In genomic region chr20:25284131-25284601, GRCh38 we compare ENCODE assay signal across 18 cellular contexts. TPM values are rescaled to one million over a fixed set of nuclear protein-coding genes. Genes with fewer than 3 reads are reported as not detected.
DNase-seq lines count a peak whose midpoint lies in the region; ATAC-seq, FAIRE-seq and TF ChIP-seq lines count a peak whose summit lies in the region.
"Had no signal": no experiment of that assay in that cellular context is flagged by ENCODE, and none has a peak within 500 bp of the region (broad histone marks: within the 10 kb centered on the region; RNA-seq: fewer than 3 reads in every experiment).

No MANE protein-coding gene starts in this region.

- no peaks in the 10 kb centered on the region for H3K9me3 Mint-ChIP-seq in astrocyte (ENCODE audit: unreplicated experiment)
- H3K9me3 Mint-ChIP-seq: activated naive CD4-positive, alpha-beta T cell treated with anti-CD3 and anti-CD28 coated beads, Interleukin-2, amount 50 U/mL, for 24 hours; mesothelial cell of epicardium; nephron; T-helper 2 cell treated with Interferon-gamma antibody and Interleukin-4, amounts not matched to agents 5 μg/mL and 100 μg/mL, for 36 hours had no signal

- no peak for ATAC-seq in Right ventricle myocardium superior (ENCODE audit: poor library complexity)
- no peak for ATAC-seq in HG02852 (IDR thresholded peaks at IDR 0.05; ENCODE audit: unreplicated experiment)
- no peak for ATAC-seq in GM18868 (IDR thresholded peaks at IDR 0.05; ENCODE audit: unreplicated experiment)

- no peaks in the 10 kb centered on the region for H3K27me3 Mint-ChIP-seq in astrocyte (ENCODE audit: low read depth, unreplicated experiment)
- H3K27me3 Mint-ChIP-seq: activated naive CD4-positive, alpha-beta T cell treated with anti-CD3 and anti-CD28 coated beads, Interleukin-2, amount 50 U/mL, for 24 hours had no signal

- H3K27ac ChIP-seq in left ventricle myocardium inferior (replicated peaks) (no peak overlapping the region), astrocyte (ENCODE audit: low read depth, low read length) (no peak overlapping the region), hepatocyte (no peak overlapping the region)
- H3K27ac ChIP-seq: PC-9, thoracic aorta had no signal

- no peak overlapping the region for H3K9ac ChIP-seq in astrocyte (ENCODE audit: low read length)

- H3K27me3 ChIP-seq in left ventricle myocardium inferior (ENCODE audit: low read depth), result no peaks in the 10 kb centered on the region
- no peaks in the 10 kb centered on the region for H3K27me3 ChIP-seq in astrocyte (ENCODE audit: insufficient read depth, low read length)
- no peaks in the 10 kb centered on the region for H3K27me3 ChIP-seq in hepatocyte

- H2AFZ ChIP-seq in astrocyte (ENCODE audit: low read depth, low read length), result no peak overlapping the region
- H2AFZ ChIP-seq in hepatocyte, result no peak overlapping the region
- H2AFZ ChIP-seq: PC-9 had no signal

- no peaks in the 10 kb centered on the region for H3K4me1 Mint-ChIP-seq in astrocyte (ENCODE audit: low read depth, unreplicated experiment)
- H3K4me1 Mint-ChIP-seq: activated naive CD4-positive, alpha-beta T cell treated with anti-CD3 and anti-CD28 coated beads, Interleukin-2, amount 50 U/mL, for 24 hours; mesothelial cell of epicardium; nephron had no signal

- no peak overlapping the region for H3K4me3 ChIP-seq in left ventricle myocardium inferior
- no peak overlapping the region for H3K4me3 ChIP-seq in astrocyte (ENCODE audit: insufficient read depth, low read depth, low read length)
- no peak overlapping the region for H3K4me3 ChIP-seq in hepatocyte
- H3K4me3 ChIP-seq: PC-9, thoracic aorta had no signal

- H3K79me2 ChIP-seq in astrocyte (ENCODE audit: insufficient read depth, low read length), result peaks cover 17% of the 10 kb centered on the region
- no peaks in the 10 kb centered on the region for H3K79me2 ChIP-seq in hepatocyte

- no peaks in the 10 kb centered on the region for H3K9me2 ChIP-seq in hepatocyte (replicated peaks; ENCODE audit: insufficient read depth)

- peaks cover 100% of the 10 kb centered on the region for H3K36me3 ChIP-seq in left ventricle myocardium inferior
- peaks cover 39% of the 10 kb centered on the region for H3K36me3 ChIP-seq in astrocyte (ENCODE audit: insufficient read depth, low read length)
- no peaks in the 10 kb centered on the region for H3K36me3 ChIP-seq in hepatocyte (replicated peaks; ENCODE audit: insufficient read depth, low read depth)

- intact Hi-C loops in Right ventricle myocardium superior (cut with DNase I), result no loop called here
- intact Hi-C loops in left ventricle myocardium inferior (cut with micrococcal nuclease), result no loop called here

- H3K27ac Mint-ChIP-seq in astrocyte (ENCODE audit: unreplicated experiment), result peak overlapping the region; percentile 47
- H3K27ac Mint-ChIP-seq: activated naive CD4-positive, alpha-beta T cell treated with anti-CD3 and anti-CD28 coated beads, Interleukin-2, amount 50 U/mL, for 24 hours; mesothelial cell of epicardium; nephron had no signal

- H3K4me1 ChIP-seq in left ventricle myocardium inferior (peaks cover 21% of the 10 kb centered on the region), astrocyte (ENCODE audit: insufficient read depth, low read length) (no peaks in the 10 kb centered on the region), hepatocyte (ENCODE audit: insufficient read depth) (no peaks in the 10 kb centered on the region)

- TF ChIP-seq CTCF in left ventricle myocardium inferior (IDR thresholded peaks at IDR 0.05; ENCODE audit: borderline replicate concordance) (no peak), astrocyte (IDR thresholded peaks at IDR 0.05; ENCODE audit: insufficient read depth, low read depth, low read length) (no peak), hepatocyte (IDR thresholded peaks at IDR 0.05; ENCODE audit: poor library complexity) (no peak)

- H3K4me2 ChIP-seq in astrocyte (ENCODE audit: low read length), result no peak overlapping the region
- H3K4me2 ChIP-seq in hepatocyte, result no peak overlapping the region
- H3K4me2 ChIP-seq: PC-9 had no signal

- FAIRE-seq in astrocyte (lab: Jason Lieb, UNC), result no peak
- FAIRE-seq: endothelial cell of umbilical vein had no signal

- WGBS in hepatocyte (ENCODE audit: low lambda C conversion rate, missing lambda C conversion rate), result 97% methylated on average over 17 of the region's 17 CpGs

- no peaks in the 10 kb centered on the region for H3K9me3 ChIP-seq in left ventricle myocardium inferior (replicated peaks)
- H3K9me3 ChIP-seq in astrocyte (ENCODE audit: insufficient read depth, low read depth, low read length), result no peaks in the 10 kb centered on the region
- no peaks in the 10 kb centered on the region for H3K9me3 ChIP-seq in hepatocyte (ENCODE audit: low read depth)
- H3K9me3 ChIP-seq: thoracic aorta had no signal

- H3K4me3 Mint-ChIP-seq in astrocyte (ENCODE audit: unreplicated experiment), result no peak overlapping the region
- H3K4me3 Mint-ChIP-seq: activated naive CD4-positive, alpha-beta T cell treated with anti-CD3 and anti-CD28 coated beads, Interleukin-2, amount 50 U/mL, for 24 hours; mesothelial cell of epicardium; nephron; T-helper 2 cell treated with Interferon-gamma antibody and Interleukin-4, amounts not matched to agents 5 μg/mL and 100 μg/mL, for 36 hours had no signal

- DNase-seq in Right ventricle myocardium superior, result peak; percentile 28
- DNase-seq in left ventricle myocardium inferior, result no peak
- no peak for DNase-seq in astrocyte (ENCODE audit: low read depth)
- peak; percentile 73 for DNase-seq in mesenteric fat pad (ENCODE audit: low spot score)
- DNase-seq in ureter (ENCODE audit: low spot score), result peak; percentile 31
- DNase-seq in hepatocyte (ENCODE audit: low spot score), result no peak
- DNase-seq: activated CD4-positive, CD25-positive, alpha-beta regulatory T cell; DMS79; NCI-H226; PC-9 had no signal

- H4K20me1 ChIP-seq in astrocyte (ENCODE audit: insufficient read depth, low read length) (peaks cover 50% of the 10 kb centered on the region), hepatocyte (ENCODE audit: insufficient read depth, poor library complexity, severe bottlenecking) (no peaks in the 10 kb centered on the region)

- peaks cover 31% of the 10 kb centered on the region for H3K36me3 Mint-ChIP-seq in astrocyte (ENCODE audit: low read depth, unreplicated experiment)

RNA-seq across cellular contexts. Expression of gene PYGB, which starts 36.3 kb away (rescaled TPM):
- total RNA-seq in Right ventricle myocardium superior (170 TPM), left ventricle myocardium inferior (218 TPM), astrocyte (199 and 206 TPM in 2 replicates), mesenteric fat pad (121 TPM), ureter (109 TPM), hepatocyte (52.0 and 61.1 TPM in 2 replicates)
- polyA plus RNA-seq in hepatocyte, result 35.0 and 45.3 TPM in 2 replicates

Comparison
In these comparisons a context has a peak if more than half of its experiments do, and no peak if none do; other contexts are left out.
1. DNase-seq: peak in Right ventricle myocardium superior (single experiment), mesenteric fat pad (single experiment) and ureter (single experiment); none in left ventricle myocardium inferior (single experiment), astrocyte (single experiment) and hepatocyte (single experiment).